In genomic region chr1:227734858-227735780, GRCh38 we compare ENCODE assay signal across 8 cellular contexts.
DNase-seq lines count a peak whose midpoint lies in the region; TF ChIP-seq lines count a peak whose summit lies in the region.

A gene with protein sequence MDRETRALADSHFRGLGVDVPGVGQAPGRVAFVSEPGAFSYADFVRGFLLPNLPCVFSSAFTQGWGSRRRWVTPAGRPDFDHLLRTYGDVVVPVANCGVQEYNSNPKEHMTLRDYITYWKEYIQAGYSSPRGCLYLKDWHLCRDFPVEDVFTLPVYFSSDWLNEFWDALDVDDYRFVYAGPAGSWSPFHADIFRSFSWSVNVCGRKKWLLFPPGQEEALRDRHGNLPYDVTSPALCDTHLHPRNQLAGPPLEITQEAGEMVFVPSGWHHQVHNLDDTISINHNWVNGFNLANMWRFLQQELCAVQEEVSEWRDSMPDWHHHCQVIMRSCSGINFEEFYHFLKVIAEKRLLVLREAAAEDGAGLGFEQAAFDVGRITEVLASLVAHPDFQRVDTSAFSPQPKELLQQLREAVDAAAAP (minus strand): TSS chr1:227735302. CDS start chr1:227735273, 29 bp downstream.
Gene SNAP47 (plus strand): TSS chr1:227735435. CDS start chr1:227747737, 12,302 bp downstream.

- peak; percentile 73 for DNase-seq in GM04504 (ENCODE audit: low read depth)
- peak; percentile 67 for DNase-seq in HFF-Myc (ENCODE audit: extremely low read depth, low read depth)
- DNase-seq in MV-4-11 (lab: John Stamatoyannopoulos, UW): peak; percentile 86
- peak; percentile 18 for DNase-seq in SK-N-MC (ENCODE audit: low read depth, low spot score)
- DNase-seq in activated naive CD4-positive, alpha-beta T cell treated with anti-CD3 and anti-CD28 coated beads, Interleukin-2, amount 10 ng/mL, durations not matched to agents 7 days and 5 days: peak; percentile 94
- DNase-seq in germinal center (ENCODE audit: low spot score): peak; percentile 93
- DNase-seq in nucleus accumbens (lab: John Stamatoyannopoulos, UW): peak in 55 of 56 donors; percentile 51 to 92 (median 82)
- peak; percentile 87 for DNase-seq in superior temporal gyrus (ENCODE audit: extremely low spot score)

- H3K4me3 Mint-ChIP-seq in activated naive CD4-positive, alpha-beta T cell treated with anti-CD3 and anti-CD28 coated beads, Interleukin-2, amount 10 ng/mL, durations not matched to agents 7 days and 5 days: peak within 1 kb of the TSS; percentile 90

- H3K4me3 ChIP-seq in HFF-Myc (replicated peaks; ENCODE audit: low read depth, low read length): peak within 1 kb of the TSS; percentile 97
- H3K4me3 ChIP-seq in SK-N-MC: peak within 1 kb of the TSS; percentile 96

- H3K9me3 Mint-ChIP-seq in activated naive CD4-positive, alpha-beta T cell treated with anti-CD3 and anti-CD28 coated beads, Interleukin-2, amount 10 ng/mL, durations not matched to agents 7 days and 5 days: no peaks in the 10 kb centered on the region

- no peaks in the 10 kb centered on the region for H3K27me3 Mint-ChIP-seq in activated naive CD4-positive, alpha-beta T cell treated with anti-CD3 and anti-CD28 coated beads, Interleukin-2, amount 10 ng/mL, durations not matched to agents 7 days and 5 days

- no peak for TF ChIP-seq CTCF in HFF-Myc (IDR thresholded peaks at IDR 0.05; ENCODE audit: low read depth, low read length, missing control alignments)

- peaks cover 46% of the 10 kb centered on the region for H3K4me1 Mint-ChIP-seq in activated naive CD4-positive, alpha-beta T cell treated with anti-CD3 and anti-CD28 coated beads, Interleukin-2, amount 10 ng/mL, durations not matched to agents 7 days and 5 days

- no peak within 1 kb of the TSS for H3K27ac ChIP-seq in SK-N-MC

- H3K9me3 ChIP-seq in SK-N-MC (ENCODE audit: low read depth, low read length): no peaks in the 10 kb centered on the region

- H3K36me3 Mint-ChIP-seq in activated naive CD4-positive, alpha-beta T cell treated with anti-CD3 and anti-CD28 coated beads, Interleukin-2, amount 10 ng/mL, durations not matched to agents 7 days and 5 days: peaks cover 13% of the 10 kb centered on the region

- peak within 1 kb of the TSS; percentile 87 for H3K27ac Mint-ChIP-seq in activated naive CD4-positive, alpha-beta T cell treated with anti-CD3 and anti-CD28 coated beads, Interleukin-2, amount 10 ng/mL, durations not matched to agents 7 days and 5 days

- peaks cover 15% of the 10 kb centered on the region for H3K36me3 ChIP-seq in SK-N-MC (ENCODE audit: insufficient read depth, low read length)

- H3K9ac ChIP-seq in SK-N-MC (ENCODE audit: insufficient read length): peak within 1 kb of the TSS; percentile 89

- CTCF ChIA-PET in activated naive CD4-positive, alpha-beta T cell treated with anti-CD3 and anti-CD28 coated beads, Interleukin-2, amount 10 ng/mL, durations not matched to agents 7 days and 5 days (lab: Charles Lee): interaction anchor here (0.6 to 0.8 kb wide), 2 partner anchors 24 to 325 kb away, joined by 3 read pairs; no protein-coding TSS in a partner anchor

Comparison
In these comparisons a context has a peak if more than half of its experiments do, and no peak if none do; other contexts are left out.
1. DNase-seq: peak in every context shown above with its lines; median percentile 94 in activated naive CD4-positive, alpha-beta T cell treated with anti-CD3 and anti-CD28 coated beads, Interleukin-2, amount 10 ng/mL, durations not matched to agents 7 days and 5 days; 93 in germinal center; 87 in superior temporal gyrus; 86 in MV-4-11; 82 in nucleus accumbens; 73 in GM04504; 67 in HFF-Myc; 18 in SK-N-MC.